ENCODE assay signal across 11 cellular contexts in genomic region chr11:60910281-60910687, GRCh38. TPM values are rescaled to one million over a fixed set of nuclear protein-coding genes. Genes with fewer than 3 reads are reported as not detected.
DNase-seq lines count a peak whose midpoint lies in the region; ATAC-seq and TF ChIP-seq lines count a peak whose summit lies in the region.
"Had no signal": no experiment of that assay in that cellular context is flagged by ENCODE, and none has a peak within 500 bp of the region (broad histone marks: within the 10 kb centered on the region; RNA-seq: fewer than 3 reads in every experiment).

No MANE protein-coding gene starts in this region.

- H3K9me3 ChIP-seq in heart right ventricle, result no peaks in the 10 kb centered on the region
- no peaks in the 10 kb centered on the region for H3K9me3 ChIP-seq in right atrium auricular region
- H3K9me3 ChIP-seq: uterus had no signal

- peak overlapping the region in 7 of 10 donors; percentile 14 to 94 (median 55) for H3K27ac ChIP-seq in heart right ventricle
- no peak overlapping the region for H3K27ac ChIP-seq in right atrium auricular region
- H3K27ac ChIP-seq in substantia nigra (ENCODE audit: low read depth, low read length, poor library complexity, severe bottlenecking), result peak overlapping the region; percentile 1
- H3K27ac ChIP-seq: uterus had no signal

- peaks cover 33% of the 10 kb centered on the region for H3K27me3 Mint-ChIP-seq in type B pancreatic cell

- H3K36me3 ChIP-seq in heart right ventricle, result no peaks in the 10 kb centered on the region
- H3K36me3 ChIP-seq in right atrium auricular region, result no peaks in the 10 kb centered on the region
- H3K36me3 ChIP-seq: uterus had no signal

- no peaks in the 10 kb centered on the region for H3K27me3 ChIP-seq in heart right ventricle
- no peaks in the 10 kb centered on the region for H3K27me3 ChIP-seq in right atrium auricular region
- H3K27me3 ChIP-seq: uterus had no signal

- no peak overlapping the region for H3K27ac Mint-ChIP-seq in type B pancreatic cell

- TF ChIP-seq CTCF in heart right ventricle (IDR thresholded peaks at IDR 0.05), result no peak
- no peak for TF ChIP-seq CTCF in right atrium auricular region (IDR thresholded peaks at IDR 0.05)
- TF ChIP-seq CTCF in type B pancreatic cell (conservative IDR thresholded peaks at IDR 0.05), result no peak

- peaks cover under 1% of the 10 kb centered on the region for H3K36me3 Mint-ChIP-seq in type B pancreatic cell

- peaks cover 7 to 60% (median 40%) of the 10 kb centered on the region in 9 donors for H3K4me1 ChIP-seq in heart right ventricle
- peaks cover 0 to 42% of the 10 kb centered on the region in 2 donors for H3K4me1 ChIP-seq in right atrium auricular region

- no peak for DNase-seq in heart right ventricle
- no peak for DNase-seq in right atrium auricular region (ENCODE audit: low spot score)
- DNase-seq in NAMALWA (ENCODE audit: low spot score), result peak; percentile 61
- DNase-seq in substantia nigra (lab: John Stamatoyannopoulos, UW), result peak in 11 of 49 donors; percentile 14 to 47 (median 34)
- DNase-seq in NCI-H1930 (lab: John Stamatoyannopoulos, UW), result no peak
- no peak for DNase-seq in HPDE6-E6E7 (ENCODE audit: extremely low spot score)
- DNase-seq in type B pancreatic cell (ENCODE audit: extremely low spot score, unreplicated experiment), result no peak
- DNase-seq: NCI-H1436 treated with DMSO at 0.1 percent for 48 hours, uterus had no signal

- intact Hi-C loops in heart right ventricle (cut with DNase I), result loop anchor here in 3 of 10 donors (10.0 kb wide), 2 partner anchors 215 to 225 kb away; no protein-coding TSS in a partner anchor

- no peaks in the 10 kb centered on the region for H3K9me3 Mint-ChIP-seq in type B pancreatic cell

- H3K4me3 ChIP-seq in heart right ventricle (no peak overlapping the region), right atrium auricular region (no peak overlapping the region)
- H3K4me3 ChIP-seq: uterus had no signal

- WGBS in heart right ventricle, 2 donors, result 75 to 89% methylated on average over 3 of the region's 3 CpGs

- no peak for ATAC-seq in heart right ventricle
- peak; percentile 24 for ATAC-seq in HG02840 (IDR thresholded peaks at IDR 0.05; ENCODE audit: low FRiP score, unreplicated experiment)

- H3K4me3 Mint-ChIP-seq in type B pancreatic cell, result no peak overlapping the region

- H3K4me1 Mint-ChIP-seq in type B pancreatic cell (ENCODE audit: unreplicated experiment), result peaks cover 29% of the 10 kb centered on the region

RNA-seq across cellular contexts. Expression of gene TMEM109, which starts 3.7 kb away (rescaled TPM):
- total RNA-seq in heart right ventricle (100 to 1,000 TPM in 2 of 10 donors, 10 to 100 TPM in 8; 78.6 to 115 (median 92.7) TPM), right atrium auricular region (100 to 1,000 TPM; 119 to 124 TPM), type B pancreatic cell (ENCODE audit: low replicate concordance) (83.0 and 97.5 TPM in 2 replicates)
- 100 to 1,000 TPM in 1 of 2 donors, 10 to 100 TPM in 1; 53.3 to 121 TPM for polyA plus RNA-seq in heart right ventricle

RNA-seq across cellular contexts. Expression of gene PRPF19, which starts 3.9 kb away (rescaled TPM):
- total RNA-seq in heart right ventricle (10 to 100 TPM; 32.0 to 49.7 (median 39.4) TPM), right atrium auricular region (10 to 100 TPM; 20.3 to 46.2 TPM), type B pancreatic cell (ENCODE audit: low replicate concordance) (105 and 120 TPM in 2 replicates)
- polyA plus RNA-seq in heart right ventricle, result 10 to 100 TPM; 50.3 to 53.0 TPM

RNA-seq across cellular contexts. Expression of gene TMEM132A, which starts 14.0 kb away (rescaled TPM):
- total RNA-seq in heart right ventricle, result 10 to 100 TPM in 2 of 10 donors, 1 to 10 TPM in 8; 3.7 to 12.9 (median 6.5) TPM
- polyA plus RNA-seq in heart right ventricle, result 10 to 100 TPM; 10.0 to 16.4 TPM
- total RNA-seq in right atrium auricular region, result 1 to 10 TPM; 7.5 to 8.4 TPM
- 162 and 218 TPM in 2 replicates for total RNA-seq in type B pancreatic cell (ENCODE audit: low replicate concordance)

RNA-seq across cellular contexts. Expression of gene SLC15A3, which starts 41.7 kb away (rescaled TPM):
- total RNA-seq in heart right ventricle, result 10 to 100 TPM in 9 of 10 donors, 1 to 10 TPM in 1; 9.5 to 52.4 (median 18.5) TPM
- 10 to 100 TPM; 21.3 to 36.9 TPM for polyA plus RNA-seq in heart right ventricle
- total RNA-seq in right atrium auricular region, result 10 to 100 TPM; 12.9 to 17.5 TPM
- 2.3 and 3.5 TPM in 2 replicates for total RNA-seq in type B pancreatic cell (ENCODE audit: low replicate concordance)

RNA-seq across cellular contexts. Expression of gene ZP1, which starts 42.9 kb away (rescaled TPM):
- total RNA-seq in heart right ventricle (under 1 TPM in 3 of 10 donors, not detected in 7; 0.16 to 0.33 (median 0.25) TPM), right atrium auricular region (not detected), type B pancreatic cell (ENCODE audit: low replicate concordance) (not detected in 2 replicates)
- polyA plus RNA-seq in heart right ventricle, result under 1 TPM; 0.37 to 0.51 TPM
- total RNA-seq: mononuclear cell, uterus had no signal

Comparison
In these comparisons a context has a peak if more than half of its experiments do, and no peak if none do; other contexts are left out.
1. H3K27ac ChIP-seq: peak in heart right ventricle (7 of 10) and substantia nigra (single experiment); none in right atrium auricular region (0 of 2).
2. RNA of gene TMEM132A, which starts 14.0 kb away (total RNA-seq): 162 to 218 TPM in type B pancreatic cell; 7.5 to 8.4 TPM in right atrium auricular region and 3.7 to 12.9 TPM in heart right ventricle; every median in the first group is over 10 times any median in the second.